ENCODE assay signal across 14 cellular contexts in genomic region chr6:411402-412145, GRCh38. TPM values are rescaled to one million over a fixed set of nuclear protein-coding genes. Genes with fewer than 3 reads are reported as not detected.
DNase-seq lines count a peak whose midpoint lies in the region; ATAC-seq and TF ChIP-seq lines count a peak whose summit lies in the region.
"Had no signal": no experiment of that assay in that cellular context is flagged by ENCODE, and none has a peak within 500 bp of the region (broad histone marks: within the 10 kb centered on the region; RNA-seq: fewer than 3 reads in every experiment).

No MANE protein-coding gene starts in this region.

- peak; percentile 13 to 28 for ATAC-seq in stimulated activated naive B cell treated with anti-CD40 and anti-IgM and Interleukin-4, amounts not matched to agents 10 μg/mL and 1 μg/mL and 100 μg/mL, for 72 hours (replicated peaks)
- ATAC-seq in GM21529 (IDR thresholded peaks at IDR 0.05; ENCODE audit: unreplicated experiment) = no peak

- peaks cover 5% of the 10 kb centered on the region for H3K9me3 Mint-ChIP-seq in activated naive CD4-positive, alpha-beta T cell treated with anti-CD3 and anti-CD28 coated beads, Interleukin-2, amount 50 U/mL, for 24 hours
- peaks cover 20% of the 10 kb centered on the region for H3K9me3 Mint-ChIP-seq in activated naive CD8-positive, alpha-beta T cell (ENCODE audit: low read depth)
- H3K9me3 Mint-ChIP-seq in stimulated activated naive B cell treated with anti-CD40 and anti-IgM and Interleukin-4, amounts not matched to agents 10 μg/mL and 1 μg/mL and 100 μg/mL, for 72 hours = peaks cover 8 to 13% of the 10 kb centered on the region in 2 donors
- H3K9me3 Mint-ChIP-seq in type B pancreatic cell = no peaks in the 10 kb centered on the region

- H3K36me3 Mint-ChIP-seq in activated naive CD4-positive, alpha-beta T cell treated with anti-CD3 and anti-CD28 coated beads, Interleukin-2, amount 50 U/mL, for 24 hours = peaks cover 59% of the 10 kb centered on the region
- H3K36me3 Mint-ChIP-seq in activated naive CD8-positive, alpha-beta T cell = peaks cover 48% of the 10 kb centered on the region
- H3K36me3 Mint-ChIP-seq in stimulated activated naive B cell treated with anti-CD40 and anti-IgM and Interleukin-4, amounts not matched to agents 10 μg/mL and 1 μg/mL and 100 μg/mL, for 72 hours = peaks cover 63 to 88% of the 10 kb centered on the region in 2 donors
- no peaks in the 10 kb centered on the region for H3K36me3 Mint-ChIP-seq in type B pancreatic cell

- no peak for DNase-seq in activated naive CD4-positive, alpha-beta T cell treated with Interleukin-2 at 50 U/mL for 16 hours
- DNase-seq in NCI-H187 treated with DMSO at 0.1 percent for 48 hours (lab: John Stamatoyannopoulos, UW) (peak; percentile 18), C1 segment of cervical spinal cord (lab: John Stamatoyannopoulos, UW) (no peak), type B pancreatic cell (ENCODE audit: extremely low spot score, unreplicated experiment) (no peak)
- DNase-seq in stimulated activated naive B cell treated with anti-CD40 and anti-IgM and Interleukin-4, amounts not matched to agents 10 μg/mL and 1 μg/mL and 100 μg/mL, for 72 hours = no peak
- DNase-seq: activated CD4-positive, alpha-beta T cell treated with anti-CD3 and anti-CD28 coated beads, Interleukin-2, amount 50 U/mL, for 1 hour; aorta; dorsolateral prefrontal cortex; H7; sigmoid colon; stimulated activated CD4-positive, alpha-beta T cell treated with anti-CD3 and anti-CD28 coated beads, Interleukin-4, amount 100 ng/mL, for 4 hours had no signal

- H3K4me1 Mint-ChIP-seq in activated naive CD4-positive, alpha-beta T cell treated with anti-CD3 and anti-CD28 coated beads, Interleukin-2, amount 50 U/mL, for 24 hours = peaks cover 56% of the 10 kb centered on the region
- peaks cover 38% of the 10 kb centered on the region for H3K4me1 Mint-ChIP-seq in activated naive CD8-positive, alpha-beta T cell (ENCODE audit: low read depth)
- peaks cover 29 to 39% of the 10 kb centered on the region in 2 donors for H3K4me1 Mint-ChIP-seq in stimulated activated naive B cell treated with anti-CD40 and anti-IgM and Interleukin-4, amounts not matched to agents 10 μg/mL and 1 μg/mL and 100 μg/mL, for 72 hours
- H3K4me1 Mint-ChIP-seq in type B pancreatic cell (ENCODE audit: unreplicated experiment) = peaks cover 9% of the 10 kb centered on the region

- H3K27me3 Mint-ChIP-seq in activated naive CD4-positive, alpha-beta T cell treated with anti-CD3 and anti-CD28 coated beads, Interleukin-2, amount 50 U/mL, for 24 hours = no peaks in the 10 kb centered on the region
- H3K27me3 Mint-ChIP-seq in activated naive CD8-positive, alpha-beta T cell = no peaks in the 10 kb centered on the region
- no peaks in the 10 kb centered on the region for H3K27me3 Mint-ChIP-seq in stimulated activated naive B cell treated with anti-CD40 and anti-IgM and Interleukin-4, amounts not matched to agents 10 μg/mL and 1 μg/mL and 100 μg/mL, for 72 hours
- peaks cover 50% of the 10 kb centered on the region for H3K27me3 Mint-ChIP-seq in type B pancreatic cell

- TF ChIP-seq CTCF in type B pancreatic cell (conservative IDR thresholded peaks at IDR 0.05) = no peak

- H3K27ac Mint-ChIP-seq in activated naive CD4-positive, alpha-beta T cell treated with anti-CD3 and anti-CD28 coated beads, Interleukin-2, amount 50 U/mL, for 24 hours = peak overlapping the region; percentile 82
- peak overlapping the region; percentile 64 for H3K27ac Mint-ChIP-seq in activated naive CD8-positive, alpha-beta T cell
- H3K27ac Mint-ChIP-seq in stimulated activated naive B cell treated with anti-CD40 and anti-IgM and Interleukin-4, amounts not matched to agents 10 μg/mL and 1 μg/mL and 100 μg/mL, for 72 hours = peak overlapping the region; percentile 82
- H3K27ac Mint-ChIP-seq in type B pancreatic cell = no peak overlapping the region

- H3K4me3 Mint-ChIP-seq in activated naive CD4-positive, alpha-beta T cell treated with anti-CD3 and anti-CD28 coated beads, Interleukin-2, amount 50 U/mL, for 24 hours = peak overlapping the region; percentile 44
- H3K4me3 Mint-ChIP-seq in activated naive CD8-positive, alpha-beta T cell = no peak overlapping the region
- no peak overlapping the region for H3K4me3 Mint-ChIP-seq in stimulated activated naive B cell treated with anti-CD40 and anti-IgM and Interleukin-4, amounts not matched to agents 10 μg/mL and 1 μg/mL and 100 μg/mL, for 72 hours
- no peak overlapping the region for H3K4me3 Mint-ChIP-seq in type B pancreatic cell

RNA-seq across cellular contexts. Expression of gene IRF4, which starts 20.0 kb away (rescaled TPM):
- 1.7 TPM in 1 of 2 replicates, not detected in the other for total RNA-seq in type B pancreatic cell (ENCODE audit: low replicate concordance)
